ENCODE assay signal across 20 cellular contexts in the genomic region with DNA sequence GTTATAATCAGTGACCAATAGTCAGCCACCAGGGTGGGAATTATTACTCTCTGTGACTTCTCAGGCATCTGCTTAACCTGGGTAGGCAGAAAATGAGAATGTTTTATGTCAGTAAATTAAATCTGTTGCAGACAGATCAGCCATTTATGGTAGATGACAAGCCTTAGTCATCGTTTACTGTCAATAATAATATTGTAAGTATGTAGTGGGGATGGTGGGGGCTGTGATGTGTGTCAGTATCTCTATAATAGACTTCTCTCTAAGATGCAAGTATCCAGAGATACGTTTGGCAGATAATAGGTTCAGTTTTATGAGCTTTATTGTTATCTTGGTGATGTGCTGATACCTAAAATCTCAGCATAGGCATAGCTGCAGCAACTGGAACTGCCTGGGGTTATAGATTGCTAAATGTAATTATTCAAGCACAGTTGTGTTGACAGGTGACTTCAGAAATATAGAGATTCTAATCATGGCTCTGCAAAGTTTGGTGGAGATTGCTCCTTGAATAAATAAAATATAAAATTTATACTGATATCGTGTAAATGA.
DNase-seq lines count a peak whose midpoint lies in the region; ATAC-seq and TF ChIP-seq lines count a peak whose summit lies in the region.
"Had no signal": no experiment of that assay in that cellular context is flagged by ENCODE, and none has a peak within 500 bp of the region (broad histone marks: within the 10 kb centered on the region; RNA-seq: fewer than 3 reads in every experiment).

No MANE protein-coding gene starts in this region.

- no peak overlapping the region for H3K4me3 ChIP-seq in neural cell (ENCODE audit: low read length)
- H3K4me3 ChIP-seq: GM23248 had no signal

- no peaks in the 10 kb centered on the region for H3K36me3 Mint-ChIP-seq in T-cell
- H3K36me3 Mint-ChIP-seq: IgD-negative memory B cell had no signal

- H3K27me3 Mint-ChIP-seq in T-cell: no peaks in the 10 kb centered on the region
- H3K27me3 Mint-ChIP-seq: B cell; CD4-positive, CD25-positive, alpha-beta regulatory T cell; IgD-negative memory B cell had no signal

- TF ChIP-seq CTCF in neural cell (IDR thresholded peaks at IDR 0.05; ENCODE audit: poor library complexity, severe bottlenecking): no peak

- no peaks in the 10 kb centered on the region for H3K36me3 ChIP-seq in neural cell (ENCODE audit: insufficient read depth, low read length)

- H4K20me1 ChIP-seq in neural cell (ENCODE audit: insufficient read depth): no peaks in the 10 kb centered on the region

- H3K79me2 ChIP-seq in neural cell (replicated peaks; ENCODE audit: insufficient read depth, low read length): no peaks in the 10 kb centered on the region

- CTCF ChIA-PET in T-cell (lab: Charles Lee): interaction anchor here (0.6 to 1.4 kb wide), 2 partner anchors 9 to 694 kb away, joined by 5 read pairs; no protein-coding TSS in a partner anchor

- peaks cover 0 to 4% (median 2%) of the 10 kb centered on the region in 3 donors for H3K4me1 Mint-ChIP-seq in T-cell
- H3K4me1 Mint-ChIP-seq: B cell, IgD-negative memory B cell had no signal

- H3K4me2 ChIP-seq in neural cell (ENCODE audit: low read length): no peak overlapping the region

- no peak for TF ChIP-seq RAD21 in neural cell (conservative IDR thresholded peaks at IDR 0.05)

- peak; percentile 69 for TF ChIP-seq EP300 in neural cell (conservative IDR thresholded peaks at IDR 0.05; ENCODE audit: poor library complexity, severe bottlenecking)

- H3K9me3 Mint-ChIP-seq in T-cell: no peaks in the 10 kb centered on the region
- H3K9me3 Mint-ChIP-seq: CD4-positive, CD25-positive, alpha-beta regulatory T cell; IgD-negative memory B cell had no signal

- H3K9me3 ChIP-seq in neural cell (ENCODE audit: low read length): no peaks in the 10 kb centered on the region
- H3K9me3 ChIP-seq: Caco-2 had no signal

- POLR2A ChIA-PET in T-cell (lab: Charles Lee): no interaction called here

- no peak for ATAC-seq in T-cell (replicated peaks in 1 of 4)
- ATAC-seq: HepG2 had no signal

- H3K27me3 ChIP-seq in neural cell (ENCODE audit: insufficient read depth, low read depth, low read length): no peaks in the 10 kb centered on the region

- DNase-seq in NCI-H748 (lab: John Stamatoyannopoulos, UW; ENCODE audit: unreplicated experiment) (peak; percentile 23), NCI-H748 treated with DMSO at 0.1 percent for 48 hours (lab: John Stamatoyannopoulos, UW) (no peak), NCI-H146 treated with DMSO at 0.1 percent for 48 hours (lab: John Stamatoyannopoulos, UW; ENCODE audit: unreplicated experiment) (peak; percentile 31), SK-N-DZ (ENCODE audit: low spot score) (peak; percentile 67), ureter (ENCODE audit: low spot score) (no peak), T-cell (no peak)
- no peak for DNase-seq in stimulated activated CD4-positive, alpha-beta T cell treated with anti-CD3 and anti-CD28 coated beads, Interleukin-2, amount 100 ng/mL, for 24 hours
- DNase-seq: 8988T; C1 segment of cervical spinal cord; Caco-2; CD4-positive, CD25-positive, alpha-beta regulatory T cell; DMS153; DMS79; GDM1; GM23248; HCEC 1CT had no signal

- H3K9ac ChIP-seq in neural cell (ENCODE audit: low read length): no peak overlapping the region
- H3K9ac ChIP-seq: GM23248 had no signal

- no peaks in the 10 kb centered on the region for H3F3A ChIP-seq in neural cell (ENCODE audit: insufficient read depth, low read length, poor library complexity, severe bottlenecking)

- H2AFZ ChIP-seq in neural cell (ENCODE audit: low read depth, low read length): no peak overlapping the region
- H2AFZ ChIP-seq: GM23248 had no signal

- no peaks in the 10 kb centered on the region for H3K9me2 ChIP-seq in neural cell (ENCODE audit: insufficient read depth, low read length)

- no peak overlapping the region for H3K27ac ChIP-seq in neural cell (ENCODE audit: low read length)
- H3K27ac ChIP-seq: GM23248 had no signal

- H3K27ac Mint-ChIP-seq in T-cell: no peak overlapping the region
- H3K27ac Mint-ChIP-seq: B cell; CD4-positive, CD25-positive, alpha-beta regulatory T cell; IgD-negative memory B cell had no signal

- no peak overlapping the region for H3K4me3 Mint-ChIP-seq in T-cell
- H3K4me3 Mint-ChIP-seq: B cell; CD4-positive, CD25-positive, alpha-beta regulatory T cell; IgD-negative memory B cell had no signal

TF ChIP-seq in neural cell, 6 proteins besides CTCF, POLR2A, EP300 and RAD21:
- TF ChIP-seq SMC3 (conservative IDR thresholded peaks at IDR 0.05; ENCODE audit: poor library complexity): no peak
- TF ChIP-seq EZH2 (IDR thresholded peaks at IDR 0.05; ENCODE audit: borderline replicate concordance, insufficient read depth, low read length, poor library complexity, severe bottlenecking): no peak
- no peak for TF ChIP-seq TAF1 (IDR thresholded peaks at IDR 0.05; ENCODE audit: low read depth)
- TF ChIP-seq REST (IDR thresholded peaks at IDR 0.05; ENCODE audit: borderline replicate concordance): no peak
- TF ChIP-seq MXI1 (conservative IDR thresholded peaks at IDR 0.05; ENCODE audit: poor library complexity, severe bottlenecking): no peak
- peak; percentile 55 for TF ChIP-seq POLR2AphosphoS5 (IDR thresholded peaks at IDR 0.05)

Comparison
In these comparisons a context has a peak if more than half of its experiments do, and no peak if none do; other contexts are left out.
1. DNase-seq: peak in NCI-H748 (single experiment), NCI-H146 treated with DMSO at 0.1 percent for 48 hours (single experiment) and SK-N-DZ (single experiment); none in NCI-H748 treated with DMSO at 0.1 percent for 48 hours (single experiment), stimulated activated CD4-positive, alpha-beta T cell treated with anti-CD3 and anti-CD28 coated beads, Interleukin-2, amount 100 ng/mL, for 24 hours (0 of 2), ureter (single experiment) and T-cell (0 of 34).